1 cellular context compared by ENCODE assay signal in the genomic region with DNA sequence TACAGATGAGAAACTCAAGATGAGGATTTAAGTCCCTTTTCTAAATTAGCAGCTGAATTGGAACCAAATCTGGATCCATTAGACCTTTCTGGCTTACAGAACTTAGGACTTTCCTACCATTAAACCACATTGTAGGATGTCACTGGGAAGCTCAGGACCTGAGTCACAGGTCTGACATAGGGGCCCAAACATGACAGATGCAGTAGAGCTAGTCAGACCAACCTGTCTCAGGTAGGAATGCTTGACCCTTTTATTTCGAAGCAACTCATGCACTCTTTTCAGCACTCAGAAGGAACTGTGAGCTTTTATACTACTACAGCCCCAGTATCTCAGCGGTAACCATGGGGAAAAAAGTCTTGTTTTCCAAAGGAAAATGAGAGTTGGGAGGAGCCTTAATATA.
TF ChIP-seq lines count a peak whose summit lies in the region.

No MANE protein-coding gene starts in this region.

TF ChIP-seq in HCT116, 20 proteins besides CTCF, POLR2A, EP300 and RAD21 (continued from another document):
- no peak for TF ChIP-seq TCF7L2 (IDR thresholded peaks at IDR 0.05; ENCODE audit: borderline replicate concordance, extremely low read depth, insufficient read depth, insufficient read length)
- TF ChIP-seq CEBPB (IDR thresholded peaks at IDR 0.05; ENCODE audit: low read depth), result no peak
- no peak for TF ChIP-seq SRF (IDR thresholded peaks at IDR 0.05; ENCODE audit: low read depth)
- no peak for TF ChIP-seq ELF1 (IDR thresholded peaks at IDR 0.05; ENCODE audit: borderline replicate concordance, low read depth)
- TF ChIP-seq SP1 (IDR thresholded peaks at IDR 0.05; ENCODE audit: low read depth), result no peak
- no peak for TF ChIP-seq EZH2 (IDR thresholded peaks at IDR 0.05)
- TF ChIP-seq, protein P1, sequence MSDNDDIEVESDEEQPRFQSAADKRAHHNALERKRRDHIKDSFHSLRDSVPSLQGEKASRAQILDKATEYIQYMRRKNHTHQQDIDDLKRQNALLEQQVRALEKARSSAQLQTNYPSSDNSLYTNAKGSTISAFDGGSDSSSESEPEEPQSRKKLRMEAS (IDR thresholded peaks at IDR 0.05), result no peak
- TF ChIP-seq, protein P2, sequence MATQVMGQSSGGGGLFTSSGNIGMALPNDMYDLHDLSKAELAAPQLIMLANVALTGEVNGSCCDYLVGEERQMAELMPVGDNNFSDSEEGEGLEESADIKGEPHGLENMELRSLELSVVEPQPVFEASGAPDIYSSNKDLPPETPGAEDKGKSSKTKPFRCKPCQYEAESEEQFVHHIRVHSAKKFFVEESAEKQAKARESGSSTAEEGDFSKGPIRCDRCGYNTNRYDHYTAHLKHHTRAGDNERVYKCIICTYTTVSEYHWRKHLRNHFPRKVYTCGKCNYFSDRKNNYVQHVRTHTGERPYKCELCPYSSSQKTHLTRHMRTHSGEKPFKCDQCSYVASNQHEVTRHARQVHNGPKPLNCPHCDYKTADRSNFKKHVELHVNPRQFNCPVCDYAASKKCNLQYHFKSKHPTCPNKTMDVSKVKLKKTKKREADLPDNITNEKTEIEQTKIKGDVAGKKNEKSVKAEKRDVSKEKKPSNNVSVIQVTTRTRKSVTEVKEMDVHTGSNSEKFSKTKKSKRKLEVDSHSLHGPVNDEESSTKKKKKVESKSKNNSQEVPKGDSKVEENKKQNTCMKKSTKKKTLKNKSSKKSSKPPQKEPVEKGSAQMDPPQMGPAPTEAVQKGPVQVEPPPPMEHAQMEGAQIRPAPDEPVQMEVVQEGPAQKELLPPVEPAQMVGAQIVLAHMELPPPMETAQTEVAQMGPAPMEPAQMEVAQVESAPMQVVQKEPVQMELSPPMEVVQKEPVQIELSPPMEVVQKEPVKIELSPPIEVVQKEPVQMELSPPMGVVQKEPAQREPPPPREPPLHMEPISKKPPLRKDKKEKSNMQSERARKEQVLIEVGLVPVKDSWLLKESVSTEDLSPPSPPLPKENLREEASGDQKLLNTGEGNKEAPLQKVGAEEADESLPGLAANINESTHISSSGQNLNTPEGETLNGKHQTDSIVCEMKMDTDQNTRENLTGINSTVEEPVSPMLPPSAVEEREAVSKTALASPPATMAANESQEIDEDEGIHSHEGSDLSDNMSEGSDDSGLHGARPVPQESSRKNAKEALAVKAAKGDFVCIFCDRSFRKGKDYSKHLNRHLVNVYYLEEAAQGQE (IDR thresholded peaks at IDR 0.05; ENCODE audit: low read depth), result no peak
- no peak for TF ChIP-seq YY1 (IDR thresholded peaks at IDR 0.05; ENCODE audit: extremely low read depth, insufficient replicate concordance, low read depth, low read length)
- no peak for TF ChIP-seq POLR2AphosphoS5 (IDR thresholded peaks at IDR 0.05; ENCODE audit: low read depth, low read length)
- no peak for TF ChIP-seq CBX3 (IDR thresholded peaks at IDR 0.05; ENCODE audit: low read depth)
